In the genomic region with DNA sequence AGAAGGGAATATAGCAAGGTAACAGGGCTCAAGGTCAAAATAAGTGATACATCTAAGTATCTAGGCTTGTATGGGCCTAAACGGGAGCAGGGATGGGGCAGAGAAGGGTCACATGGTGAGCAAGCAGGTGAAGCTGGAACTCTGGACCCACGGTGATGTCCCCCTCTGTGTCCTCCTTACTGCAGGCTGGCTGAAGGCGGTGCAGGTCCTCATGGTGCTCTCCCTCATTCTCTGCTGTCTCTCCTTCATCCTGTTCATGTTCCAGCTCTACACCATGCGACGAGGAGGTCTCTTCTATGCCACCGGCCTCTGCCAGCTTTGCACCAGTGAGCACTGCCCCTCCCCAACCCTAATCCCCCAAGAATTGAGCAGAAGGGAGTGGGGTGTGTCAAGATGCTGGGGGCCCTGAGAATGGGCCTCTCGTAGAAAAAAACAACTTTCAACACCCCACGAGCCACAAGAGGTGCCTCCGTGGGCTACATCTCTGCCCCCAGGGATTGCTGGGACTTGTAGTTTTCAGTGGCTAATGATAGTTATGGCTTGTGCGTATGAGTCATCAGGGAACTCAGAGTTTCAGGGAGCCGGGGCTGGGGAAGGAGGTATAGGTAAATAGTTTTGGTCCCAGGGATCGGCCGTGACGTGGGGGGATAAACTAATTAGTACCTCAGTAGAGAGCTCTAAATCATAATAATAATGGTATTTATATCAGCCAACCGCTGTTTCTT, we compare ENCODE assay signal across 1 cellular context.
TF ChIP-seq lines count a peak whose summit lies in the region.

No MANE protein-coding gene starts in this region.

TF ChIP-seq in IMR-90, 13 proteins besides CTCF, POLR2A, EP300 and RAD21:
- TF ChIP-seq CHD1 (IDR thresholded peaks at IDR 0.05; ENCODE audit: low read depth, low read length) (no peak), ELK1 (IDR thresholded peaks at IDR 0.05; ENCODE audit: borderline replicate concordance, low read depth, low read length) (no peak), FOS (IDR thresholded peaks at IDR 0.05; ENCODE audit: low read depth, low read length) (peak; percentile 87), RCOR1 (IDR thresholded peaks at IDR 0.05; ENCODE audit: insufficient replicate concordance, low read length) (no peak), CEBPB (IDR thresholded peaks at IDR 0.05; ENCODE audit: low read depth, low read length) (no peak), MAZ (IDR thresholded peaks at IDR 0.05; ENCODE audit: borderline replicate concordance, low read depth, low read length) (0 out of 2 replicates have a peak, but pooled peaks have one; percentile 22)
